In the genomic region with DNA sequence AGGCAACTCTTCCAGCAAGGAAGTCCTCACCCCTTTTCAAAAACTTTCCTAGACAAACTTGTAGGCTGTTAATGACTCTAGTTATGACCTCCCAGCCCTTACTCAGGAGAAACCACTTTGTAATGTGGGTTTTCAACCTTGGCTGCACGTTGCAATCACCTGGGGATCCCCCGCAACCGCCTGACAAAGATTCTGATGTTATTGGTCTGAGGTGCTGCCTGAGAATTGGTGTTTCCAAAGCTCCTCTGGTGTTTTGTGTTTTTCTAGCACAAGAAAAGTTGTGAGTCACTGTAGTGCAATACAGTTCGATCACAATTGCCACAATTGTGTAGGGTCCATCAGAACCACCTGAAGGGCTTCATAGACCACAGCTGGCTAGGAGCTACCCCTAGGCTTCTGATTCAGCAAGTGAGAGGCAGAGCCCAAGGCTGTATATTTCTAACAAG, we compare ENCODE assay signal across 1 cellular context.
TF ChIP-seq lines count a peak whose summit lies in the region.

No MANE protein-coding gene starts in this region.

TF ChIP-seq in SK-N-SH treated with all-trans-retinoic acid at 6 μM for 48 hours, 23 proteins besides CTCF, POLR2A, EP300 and RAD21 (continued from another document):
- TF ChIP-seq, protein P1, sequence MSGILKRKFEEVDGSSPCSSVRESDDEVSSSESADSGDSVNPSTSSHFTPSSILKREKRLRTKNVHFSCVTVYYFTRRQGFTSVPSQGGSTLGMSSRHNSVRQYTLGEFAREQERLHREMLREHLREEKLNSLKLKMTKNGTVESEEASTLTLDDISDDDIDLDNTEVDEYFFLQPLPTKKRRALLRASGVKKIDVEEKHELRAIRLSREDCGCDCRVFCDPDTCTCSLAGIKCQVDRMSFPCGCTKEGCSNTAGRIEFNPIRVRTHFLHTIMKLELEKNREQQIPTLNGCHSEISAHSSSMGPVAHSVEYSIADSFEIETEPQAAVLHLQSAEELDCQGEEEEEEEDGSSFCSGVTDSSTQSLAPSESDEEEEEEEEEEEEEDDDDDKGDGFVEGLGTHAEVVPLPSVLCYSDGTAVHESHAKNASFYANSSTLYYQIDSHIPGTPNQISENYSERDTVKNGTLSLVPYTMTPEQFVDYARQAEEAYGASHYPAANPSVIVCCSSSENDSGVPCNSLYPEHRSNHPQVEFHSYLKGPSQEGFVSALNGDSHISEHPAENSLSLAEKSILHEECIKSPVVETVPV (CRISPR knock-in tag; IDR thresholded peaks at IDR 0.05): no peak
- TF ChIP-seq PPARA (CRISPR knock-in tag; IDR thresholded peaks at IDR 0.05; ENCODE audit: borderline replicate concordance) (no peak), ZNF8 (CRISPR knock-in tag; IDR thresholded peaks at IDR 0.05) (no peak)
- TF ChIP-seq, protein P2, sequence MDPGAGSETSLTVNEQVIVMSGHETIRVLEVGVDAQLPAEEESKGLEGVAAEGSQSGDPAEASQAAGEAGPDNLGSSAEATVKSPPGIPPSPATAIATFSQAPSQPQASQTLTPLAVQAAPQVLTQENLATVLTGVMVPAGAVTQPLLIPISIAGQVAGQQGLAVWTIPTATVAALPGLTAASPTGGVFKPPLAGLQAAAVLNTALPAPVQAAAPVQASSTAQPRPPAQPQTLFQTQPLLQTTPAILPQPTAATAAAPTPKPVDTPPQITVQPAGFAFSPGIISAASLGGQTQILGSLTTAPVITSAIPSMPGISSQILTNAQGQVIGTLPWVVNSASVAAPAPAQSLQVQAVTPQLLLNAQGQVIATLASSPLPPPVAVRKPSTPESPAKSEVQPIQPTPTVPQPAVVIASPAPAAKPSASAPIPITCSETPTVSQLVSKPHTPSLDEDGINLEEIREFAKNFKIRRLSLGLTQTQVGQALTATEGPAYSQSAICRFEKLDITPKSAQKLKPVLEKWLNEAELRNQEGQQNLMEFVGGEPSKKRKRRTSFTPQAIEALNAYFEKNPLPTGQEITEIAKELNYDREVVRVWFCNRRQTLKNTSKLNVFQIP (CRISPR knock-in tag; IDR thresholded peaks at IDR 0.05; ENCODE audit: borderline replicate concordance, low read depth): no peak
